ENCODE assay signal across 11 cellular contexts in the genomic region with DNA sequence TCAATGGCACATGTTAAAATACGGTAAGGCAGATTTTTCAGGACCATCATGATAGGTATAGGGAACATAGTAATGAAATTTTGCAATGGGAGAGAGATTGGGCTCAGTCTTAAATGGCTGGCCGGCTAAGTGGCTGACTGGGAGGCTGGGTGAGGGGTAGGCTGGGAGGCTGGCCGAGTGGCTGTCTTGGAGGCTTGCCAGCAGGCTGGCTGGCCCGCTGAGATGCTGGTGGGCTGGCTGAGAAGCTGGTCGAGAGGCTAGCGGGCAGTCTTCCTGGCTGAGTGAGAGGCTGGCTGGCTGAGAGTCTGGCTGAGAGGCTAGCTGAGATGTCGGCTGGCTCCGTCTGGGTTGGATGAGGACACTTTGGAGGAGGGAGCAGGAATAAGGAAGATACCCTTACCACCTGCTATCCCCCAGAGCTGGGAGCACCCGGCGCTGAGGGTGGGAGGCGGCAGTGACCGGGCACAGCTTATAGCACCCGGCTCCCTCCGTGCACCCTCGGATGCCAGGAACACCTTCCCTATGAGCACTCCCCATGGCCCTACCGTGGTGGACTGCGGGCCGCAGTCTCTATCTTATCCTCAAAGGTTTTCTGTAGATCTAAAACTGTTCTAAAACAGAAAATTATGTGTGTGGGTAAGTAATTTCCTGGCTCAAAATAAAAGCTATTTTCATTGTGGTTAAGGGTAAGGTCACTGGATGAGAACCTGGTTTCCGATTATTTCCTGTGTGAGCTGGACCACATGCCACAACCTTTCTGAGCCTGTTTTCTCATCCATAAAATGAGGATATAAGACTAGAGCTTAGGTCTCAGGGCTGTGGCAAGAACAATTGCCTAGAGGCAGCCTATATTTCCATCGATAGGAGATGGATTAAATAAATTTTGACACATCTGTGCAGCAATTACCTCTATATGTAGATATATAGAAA. TPM values are rescaled to one million over a fixed set of nuclear protein-coding genes. Genes with fewer than 3 reads are reported as not detected.
DNase-seq lines count a peak whose midpoint lies in the region; ATAC-seq and TF ChIP-seq lines count a peak whose summit lies in the region.
"Had no signal": no experiment of that assay in that cellular context is flagged by ENCODE, and none has a peak within 500 bp of the region (broad histone marks: within the 10 kb centered on the region; RNA-seq: fewer than 3 reads in every experiment).

No MANE protein-coding gene starts in this region.

- H3K27me3 ChIP-seq in HCT116 (ENCODE audit: insufficient read depth, low read length), result no peaks in the 10 kb centered on the region
- H3K27me3 ChIP-seq in hepatocyte, result no peaks in the 10 kb centered on the region

- H3K4me2 ChIP-seq in HCT116 (ENCODE audit: low read length), result peak overlapping the region; percentile 8; the same call in 1 of the 2 replicates
- H3K4me2 ChIP-seq in hepatocyte, result no peak overlapping the region

- H3K27ac ChIP-seq in HCT116 (ENCODE audit: low read depth, low read length) (no peak overlapping the region), hepatocyte (peak overlapping the region; percentile 54)

- RAD21 ChIA-PET in HCT116 (lab: Charles Lee; ENCODE audit: low non-redundant PET in 1 of 2, low total read pairs in 2 of 2, uncharacterized antibody in 2 of 2, unreplicated experiment in 2 of 2), result no interaction called here

- H3K9me3 ChIP-seq in HCT116 (ENCODE audit: control insufficient read depth in 1 of 2, insufficient read depth in 1 of 2, low read depth in 1 of 2, low read length in 2 of 2) (no peaks in the 10 kb centered on the region), hepatocyte (ENCODE audit: low read depth) (no peaks in the 10 kb centered on the region)

- intact Hi-C loops in HCT116 (cut with micrococcal nuclease) (no loop called here), CD14-positive monocyte (cut with micrococcal nuclease) (loop anchor here in 1 of 2 donors (10.0 kb wide), 1 partner anchor 122 kb away; no protein-coding TSS in a partner anchor)

- ATAC-seq in HCT116, result no peak
- ATAC-seq in HG03025 (IDR thresholded peaks at IDR 0.05; ENCODE audit: low FRiP score, unreplicated experiment), result no peak
- ATAC-seq in GM19467 (IDR thresholded peaks at IDR 0.05; ENCODE audit: unreplicated experiment), result no peak
- ATAC-seq: activated T-cell treated with anti-CD3 and anti-CD28 coated beads, Interleukin-2, amount 50 U/mL, for 72 hours; left cardiac atrium had no signal

- no TSS peak for BruUV-seq in HCT116 (replicated peaks; lab: Mats Ljungman, UMichigan)

- no peaks in the 10 kb centered on the region for H3K36me3 Mint-ChIP-seq in CD14-positive monocyte

- no peaks in the 10 kb centered on the region for H3K4me1 Mint-ChIP-seq in CD14-positive monocyte

- H3K4me1 ChIP-seq in HCT116 (ENCODE audit: control insufficient read depth in 1 of 2, insufficient read depth in 2 of 2, low read length in 2 of 2) (peaks cover 34 to 51% of the 10 kb centered on the region in 2 experiments), hepatocyte (ENCODE audit: insufficient read depth) (peaks cover 10% of the 10 kb centered on the region)

- H3K4me3 ChIP-seq in HCT116 (replicated peaks in 1 of 2; ENCODE audit: low read depth in 1 of 2, low read length in 2 of 2) (no peak overlapping the region), hepatocyte (no peak overlapping the region)

- H3K79me2 ChIP-seq in HCT116 (ENCODE audit: insufficient read depth, low read length) (no peaks in the 10 kb centered on the region), hepatocyte (no peaks in the 10 kb centered on the region)

- H3K36me3 ChIP-seq in HCT116 (ENCODE audit: control insufficient read depth in 1 of 2, insufficient read depth in 2 of 2, low read length in 2 of 2) (no peaks in the 10 kb centered on the region), hepatocyte (replicated peaks; ENCODE audit: insufficient read depth, low read depth) (no peaks in the 10 kb centered on the region)

- no peak for TF ChIP-seq RAD21 in HCT116 (IDR thresholded peaks at IDR 0.05; ENCODE audit: low read depth)

- H3K27ac Mint-ChIP-seq in CD14-positive monocyte, result no peak overlapping the region
- H3K27ac Mint-ChIP-seq: activated T-cell treated with anti-CD3 and anti-CD28 coated beads, Interleukin-2, amount 50 U/mL, for 72 hours had no signal

- CTCF ChIA-PET in HCT116 (lab: Charles Lee), result interaction anchor here (1.1 to 1.3 kb wide), 2 partner anchors 120 to 297 kb away, joined by 4 to 9 read pairs; no protein-coding TSS in a partner anchor

- no peaks in the 10 kb centered on the region for H3K9me2 ChIP-seq in HCT116 (ENCODE audit: insufficient read depth)
- H3K9me2 ChIP-seq in hepatocyte (replicated peaks; ENCODE audit: insufficient read depth), result no peaks in the 10 kb centered on the region

- H2AFZ ChIP-seq in HCT116 (ENCODE audit: low read depth, low read length, poor library complexity, severe bottlenecking) (no peak overlapping the region), hepatocyte (no peak overlapping the region)

- TF ChIP-seq CTCF in HCT116 (IDR thresholded peaks at IDR 0.05 in 2 of 3, conservative IDR thresholded peaks at IDR 0.05 in 1 of 3; ENCODE audit: borderline replicate concordance in 1 of 3, insufficient read depth in 1 of 3, low read depth in 2 of 3, low read length in 2 of 3) (no peak), hepatocyte (IDR thresholded peaks at IDR 0.05; ENCODE audit: poor library complexity) (no peak), CD14-positive monocyte (IDR thresholded peaks at IDR 0.05) (no peak)

- H3K9ac ChIP-seq in HCT116 (ENCODE audit: low read length), result no peak overlapping the region; the same call in 1 of the 2 replicates

- DNase-seq in Ammon's horn (ENCODE audit: low spot score), result peak; percentile 47
- no peak for DNase-seq in HCT116 (ENCODE audit: low read depth, low spot score)
- peak; percentile 24 for DNase-seq in NCI-H524 treated with DMSO at 0.1 percent for 48 hours (lab: John Stamatoyannopoulos, UW)
- peak; percentile 13 for DNase-seq in hepatocyte (ENCODE audit: low spot score)
- DNase-seq in CD14-positive monocyte (ENCODE audit: low spot score), result no peak
- DNase-seq in SW480 (ENCODE audit: low spot score), result no peak
- DNase-seq: activated T-cell treated with anti-CD3 and anti-CD28 coated beads, Interleukin-2, amount 50 U/mL, for 72 hours; left cardiac atrium; NK-92 treated with Interleukin-12 subunit alpha and Interleukin-12 subunit beta, amount 100 ng/mL, for 24 hours had no signal

- H4K20me1 ChIP-seq in HCT116 (ENCODE audit: insufficient read depth), result no peaks in the 10 kb centered on the region
- no peaks in the 10 kb centered on the region for H4K20me1 ChIP-seq in hepatocyte (ENCODE audit: insufficient read depth, poor library complexity, severe bottlenecking)

- no peak for TF ChIP-seq POLR2A in HCT116 (IDR thresholded peaks at IDR 0.05; ENCODE audit: borderline replicate concordance, extremely low read depth, insufficient read depth, insufficient read length)

- peak overlapping the region in 1 of 2 donors; percentile 13 for H3K4me3 Mint-ChIP-seq in CD14-positive monocyte
- H3K4me3 Mint-ChIP-seq: activated T-cell treated with anti-CD3 and anti-CD28 coated beads, Interleukin-2, amount 50 U/mL, for 72 hours had no signal

- WGBS in hepatocyte (ENCODE audit: low lambda C conversion rate, missing lambda C conversion rate), result 80% methylated on average over 20 of the region's 20 CpGs

- H3K27me3 Mint-ChIP-seq in CD14-positive monocyte (ENCODE audit: low read depth in 3 of 3), result peaks cover 7 to 32% (median 10%) of the 10 kb centered on the region in 3 donors

- POLR2A ChIA-PET in HCT116 (lab: Charles Lee), result interaction anchor here (0.6 to 1.4 kb wide), 4 partner anchors 10 to 297 kb away, joined by 3 to 10 read pairs (median 4); no protein-coding TSS in a partner anchor

- peaks cover 0 to 17% (median 12%) of the 10 kb centered on the region in 7 donors for H3K9me3 Mint-ChIP-seq in CD14-positive monocyte
- H3K9me3 Mint-ChIP-seq: activated T-cell treated with anti-CD3 and anti-CD28 coated beads, Interleukin-2, amount 50 U/mL, for 72 hours had no signal

TF ChIP-seq in HCT116, 20 proteins besides CTCF, POLR2A, EP300 and RAD21:
- TF ChIP-seq, protein P1, sequence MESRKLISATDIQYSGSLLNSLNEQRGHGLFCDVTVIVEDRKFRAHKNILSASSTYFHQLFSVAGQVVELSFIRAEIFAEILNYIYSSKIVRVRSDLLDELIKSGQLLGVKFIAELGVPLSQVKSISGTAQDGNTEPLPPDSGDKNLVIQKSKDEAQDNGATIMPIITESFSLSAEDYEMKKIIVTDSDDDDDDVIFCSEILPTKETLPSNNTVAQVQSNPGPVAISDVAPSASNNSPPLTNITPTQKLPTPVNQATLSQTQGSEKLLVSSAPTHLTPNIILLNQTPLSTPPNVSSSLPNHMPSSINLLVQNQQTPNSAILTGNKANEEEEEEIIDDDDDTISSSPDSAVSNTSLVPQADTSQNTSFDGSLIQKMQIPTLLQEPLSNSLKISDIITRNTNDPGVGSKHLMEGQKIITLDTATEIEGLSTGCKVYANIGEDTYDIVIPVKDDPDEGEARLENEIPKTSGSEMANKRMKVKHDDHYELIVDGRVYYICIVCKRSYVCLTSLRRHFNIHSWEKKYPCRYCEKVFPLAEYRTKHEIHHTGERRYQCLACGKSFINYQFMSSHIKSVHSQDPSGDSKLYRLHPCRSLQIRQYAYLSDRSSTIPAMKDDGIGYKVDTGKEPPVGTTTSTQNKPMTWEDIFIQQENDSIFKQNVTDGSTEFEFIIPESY (IDR thresholded peaks at IDR 0.05; ENCODE audit: extremely low read depth, insufficient replicate concordance, low read length), result no peak

RNA-seq across cellular contexts. Expression of gene TMC5, which starts 34.5 kb away (rescaled TPM):
- 15.7 TPM for total RNA-seq in HCT116 (2021; ENCODE audit: unreplicated experiment)
- 11.9 and 12.7 TPM in 2 replicates for polyA plus RNA-seq in HCT116 (2012)
- 2.9 and 3.1 TPM in 2 replicates for total RNA-seq in hepatocyte
- polyA plus RNA-seq in hepatocyte, result 3.3 and 4.0 TPM in 2 replicates
- polyA plus RNA-seq in CD14-positive monocyte, result not detected
- total RNA-seq: activated T-cell treated with anti-CD3 and anti-CD28 coated beads, Interleukin-2, amount 50 U/mL, for 72 hours had no signal

Comparison
In these comparisons a context has a peak if more than half of its experiments do, and no peak if none do; other contexts are left out.
1. DNase-seq: peak in Ammon's horn (single experiment), NCI-H524 treated with DMSO at 0.1 percent for 48 hours (single experiment) and hepatocyte (single experiment); none in HCT116 (single experiment), CD14-positive monocyte (single experiment) and SW480 (single experiment).